Comparison of ENCODE assay signal across 24 cellular contexts in the genomic region with DNA sequence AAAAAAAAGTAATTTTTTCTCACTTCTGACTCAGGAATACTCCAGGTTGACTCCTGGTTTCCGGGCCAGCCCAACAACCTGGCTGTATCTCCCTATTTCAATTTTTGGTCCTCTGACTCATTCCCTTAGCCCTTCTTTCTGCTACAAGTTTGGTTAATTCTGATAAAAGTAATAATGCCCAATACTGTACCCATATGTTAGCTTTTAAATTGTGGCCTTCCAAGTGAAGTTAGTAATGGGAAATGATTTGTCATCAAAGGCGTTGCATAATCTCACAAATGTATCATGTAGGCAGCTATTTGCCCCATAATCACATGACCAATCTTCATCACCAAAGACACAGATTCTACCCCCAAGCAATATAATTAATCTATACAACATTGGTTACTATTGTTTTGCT. TPM values are rescaled to one million over a fixed set of nuclear protein-coding genes. Genes with fewer than 3 reads are reported as not detected.
DNase-seq lines count a peak whose midpoint lies in the region; ATAC-seq, FAIRE-seq and TF ChIP-seq lines count a peak whose summit lies in the region.
"Had no signal": no experiment of that assay in that cellular context is flagged by ENCODE, and none has a peak within 500 bp of the region (broad histone marks: within the 10 kb centered on the region; RNA-seq: fewer than 3 reads in every experiment).

No MANE protein-coding gene starts in this region.

- POLR2A ChIA-PET in OCI-LY7 (lab: Charles Lee): no interaction called here

- TF ChIP-seq POLR2A in lower leg skin (IDR thresholded peaks at IDR 0.05): no peak

- no peaks in the 10 kb centered on the region for H3K27me3 ChIP-seq in GM23248 (replicated peaks; ENCODE audit: insufficient read depth)
- H3K27me3 ChIP-seq in bronchial epithelial cell (ENCODE audit: control insufficient read depth, insufficient read depth, low read length): no peaks in the 10 kb centered on the region
- H3K27me3 ChIP-seq in keratinocyte (ENCODE audit: control insufficient read depth, extremely low read depth, insufficient read depth, low read length): no peaks in the 10 kb centered on the region

- H2AFZ ChIP-seq in GM23248 (no peak overlapping the region), keratinocyte (ENCODE audit: control insufficient read depth, low read length) (no peak overlapping the region), OCI-LY7 (ENCODE audit: low read length) (no peak overlapping the region)

- in situ Hi-C loops in GM23248 (cut with MboI): no loop called here

- H3K4me2 ChIP-seq in GM23248 (ENCODE audit: unreplicated experiment) (no peak overlapping the region), keratinocyte (ENCODE audit: control insufficient read depth, extremely low read depth, insufficient read depth, low read depth, low read length) (no peak overlapping the region), OCI-LY7 (ENCODE audit: low read length) (no peak overlapping the region)

- BruUV-seq in OCI-LY7 (replicated peaks; lab: Mats Ljungman, UMichigan): no TSS peak

- WGBS in GM23248 (ENCODE audit: low coverage in 1 of 2, low lambda C conversion rate in 2 of 2, missing lambda C conversion rate in 2 of 2), 2 experiments: 16 to 17% methylated on average over 2 of the region's 2 CpGs
- 77 to 84% methylated on average over 2 of the region's 2 CpGs for WGBS in lower leg skin, 2 donors

- intact Hi-C loops in lower leg skin (cut with DNase I; ENCODE audit: low total_unique reads) (no loop called here), OCI-LY7 (cut with micrococcal nuclease; ENCODE audit: unreplicated experiment) (no loop called here)

- H3K27ac ChIP-seq in GM23248 (no peak overlapping the region), keratinocyte (ENCODE audit: control insufficient read depth, insufficient read depth, low read length) (no peak overlapping the region), OCI-LY7 (ENCODE audit: low read depth, low read length, poor library complexity, severe bottlenecking) (no peak overlapping the region)

- peaks cover 14% of the 10 kb centered on the region for H3F3A ChIP-seq in GM23248 (ENCODE audit: insufficient read depth)

- H3K9ac ChIP-seq in GM23248 (no peak overlapping the region), keratinocyte (ENCODE audit: control insufficient read depth, extremely low read depth, insufficient read depth, low read length) (no peak overlapping the region)

- no peaks in the 10 kb centered on the region for H3K36me3 ChIP-seq in GM23248 (ENCODE audit: low read depth)
- no peaks in the 10 kb centered on the region for H3K36me3 ChIP-seq in bronchial epithelial cell (ENCODE audit: control insufficient read depth, insufficient read depth, low read length)
- no peaks in the 10 kb centered on the region for H3K36me3 ChIP-seq in keratinocyte (ENCODE audit: control insufficient read depth in 2 of 2, extremely low read depth in 1 of 2, insufficient read depth in 2 of 2, low read length in 2 of 2)
- H3K36me3 ChIP-seq in OCI-LY7 (ENCODE audit: insufficient read depth, low read length): no peaks in the 10 kb centered on the region

- DNase-seq in GM23248 (peak; percentile 85), MV-4-11 (lab: John Stamatoyannopoulos, UW) (peak; percentile 40), bronchial epithelial cell (ENCODE audit: low read depth) (peak; percentile 61), keratinocyte (ENCODE audit: low read depth, low spot score) (peak; percentile 11), lower leg skin (ENCODE audit: low spot score in 2 of 2) (no peak), OCI-LY7 (ENCODE audit: low spot score) (no peak)
- no peak for DNase-seq in effector CD4-positive, alpha-beta T cell
- DNase-seq: activated CD4-positive, alpha-beta T cell treated with anti-CD3 and anti-CD28 coated beads for 1 hour; activated naive CD4-positive, alpha-beta T cell; activated T-cell treated with anti-CD3 and anti-CD28 coated beads, Interleukin-2, amount 50 U/mL, for 24 hours; amygdala; CD8-positive, alpha-beta T cell; effector CD8-positive, alpha-beta T cell; head of caudate nucleus; left cardiac atrium; naive B cell; NCI-H1417 treated with DMSO at 0.1 percent for 48 hours; NCI-H510A treated with DMSO at 0.1 percent for 48 hours; nucleus accumbens; retina; stimulated activated CD4-positive, alpha-beta T cell treated with anti-CD3 and anti-CD28 coated beads, Interleukin-2, amount 100 ng/mL, for 48 hours; stimulated activated naive CD4-positive, alpha-beta T cell had no signal

- no peaks in the 10 kb centered on the region for H3K79me2 ChIP-seq in GM23248 (ENCODE audit: insufficient read depth)
- H3K79me2 ChIP-seq in keratinocyte (ENCODE audit: control insufficient read depth, insufficient read depth, low read length): no peaks in the 10 kb centered on the region
- H3K79me2 ChIP-seq in OCI-LY7 (ENCODE audit: insufficient read depth, low read depth, low read length): no peaks in the 10 kb centered on the region

- CTCF ChIA-PET in OCI-LY7 (lab: Charles Lee; ENCODE audit: unreplicated experiment): no interaction called here

- H3K4me3 ChIP-seq in GM23248 (no peak overlapping the region), bronchial epithelial cell (ENCODE audit: low read depth, low read length) (no peak overlapping the region), keratinocyte (ENCODE audit: control insufficient read depth in 2 of 3, extremely low read depth in 1 of 3, insufficient read depth in 2 of 3, low read depth in 1 of 3, low read length in 3 of 3) (no peak overlapping the region), lower leg skin (ENCODE audit: low read depth, poor library complexity, severe bottlenecking) (no peak overlapping the region), OCI-LY7 (ENCODE audit: low read depth, low read length, poor library complexity, severe bottlenecking) (no peak overlapping the region)

- H4K20me1 ChIP-seq in GM23248 (ENCODE audit: insufficient read depth) (no peaks in the 10 kb centered on the region), keratinocyte (ENCODE audit: control insufficient read depth, extremely low read depth, insufficient read depth, low read length) (no peaks in the 10 kb centered on the region), OCI-LY7 (ENCODE audit: insufficient read depth, low read length) (no peaks in the 10 kb centered on the region)

- dilution Hi-C loops in keratinocyte (cut with MboI; ENCODE audit: extremely low pct_ligation_motif_present, low sequenced_read_pairs): no loop called here

- TF ChIP-seq CTCF in bronchial epithelial cell (IDR thresholded peaks at IDR 0.05; ENCODE audit: insufficient read depth, low read length, severe bottlenecking) (no peak), keratinocyte (optimal IDR thresholded peaks at IDR 0.05 in 1 of 3, IDR thresholded peaks at IDR 0.05 in 1 of 3, conservative IDR thresholded peaks at IDR 0.05 in 1 of 3; ENCODE audit: extremely low read depth in 1 of 3, insufficient read depth in 2 of 3, low read length in 3 of 3) (no peak), lower leg skin (IDR thresholded peaks at IDR 0.05) (no peak), OCI-LY7 (conservative IDR thresholded peaks at IDR 0.05; ENCODE audit: low read length) (no peak)

- no peaks in the 10 kb centered on the region for H3K9me3 ChIP-seq in GM23248 (ENCODE audit: low read depth)
- H3K9me3 ChIP-seq in keratinocyte (ENCODE audit: control insufficient read depth, low read depth, low read length): no peaks in the 10 kb centered on the region
- H3K9me3 ChIP-seq in OCI-LY7 (ENCODE audit: low read length): no peaks in the 10 kb centered on the region

- H3K9me1 ChIP-seq in keratinocyte (ENCODE audit: control insufficient read depth, extremely low read depth, insufficient read depth, low read length): no peaks in the 10 kb centered on the region

- no peaks in the 10 kb centered on the region for H3K9me2 ChIP-seq in GM23248 (ENCODE audit: insufficient read depth)
- H3K9me2 ChIP-seq in OCI-LY7 (ENCODE audit: insufficient read depth, low read length): no peaks in the 10 kb centered on the region

- no peak for FAIRE-seq in bronchial epithelial cell (lab: Jason Lieb, UNC)
- no peak for FAIRE-seq in keratinocyte (lab: Jason Lieb, UNC)

- H3K4me1 ChIP-seq in GM23248 (ENCODE audit: insufficient read depth) (peaks cover 11% of the 10 kb centered on the region; the same call in 1 of the 2 replicates), keratinocyte (ENCODE audit: control insufficient read depth, extremely low read depth, insufficient read depth, low read length) (no peaks in the 10 kb centered on the region), OCI-LY7 (ENCODE audit: insufficient read depth, low read length, poor library complexity, severe bottlenecking) (no peaks in the 10 kb centered on the region)

- no peak for ATAC-seq in HG03025 (IDR thresholded peaks at IDR 0.05; ENCODE audit: low FRiP score, unreplicated experiment)
- ATAC-seq: CD8-positive, alpha-beta T cell; esophagus mucosa; left cardiac atrium had no signal

RNA-seq across cellular contexts. Expression of a gene that starts 31.1 kb away (rescaled TPM):
- 18.5 and 18.6 TPM in 2 replicates for total RNA-seq in GM23248 (2014; rRNA removed; shearing (Covaris generic))
- 13.8 and 15.1 TPM in 2 replicates for polyA plus RNA-seq in GM23248 (2016; fragmentation: Nextera tagmentation; extraction: Ambion mirVana)
- total RNA-seq in bronchial epithelial cell: under 0.01 TPM in 1 of 2 replicates, not detected in the other
- polyA plus RNA-seq in keratinocyte: 1.1 to 2.2 TPM (median 1.1 TPM) in 3 replicates
- 1.4 TPM for polyA plus RNA-seq in keratinocyte (2011; ENCODE audit: low read depth)
- 0.44 and 0.68 TPM in 2 replicates for polyA plus RNA-seq in keratinocyte (2011; cell fraction: cytosol; rRNA removed)
- polyA plus RNA-seq in keratinocyte (2011; cell fraction: nucleus; rRNA removed): 1.3 and 1.9 TPM in 2 replicates
- 0.21 and 0.88 TPM in 2 replicates for polyA plus RNA-seq in keratinocyte (2012; ENCODE audit: low replicate concordance)
- 3.0 to 6.3 TPM (median 4.7 TPM) in 3 replicates for polyA minus RNA-seq in keratinocyte
- polyA minus RNA-seq in keratinocyte (2011; cell fraction: cytosol; rRNA and poly(A)+ RNA removed): 0.96 TPM
- polyA minus RNA-seq in keratinocyte (2011; cell fraction: nucleus; rRNA and poly(A)+ RNA removed): 1.6 and 5.6 TPM in 2 replicates
- 1 to 10 TPM; 1.7 to 8.5 (median 3.7) TPM for total RNA-seq in lower leg skin
- not detected in 2 replicates for total RNA-seq in OCI-LY7 (2014; rRNA removed; shearing (Covaris generic))
- not detected in 2 replicates for total RNA-seq in OCI-LY7 (2022)

Comparison
In these comparisons a context has a peak if more than half of its experiments do, and no peak if none do; other contexts are left out.
1. DNase-seq: peak in GM23248 (single experiment), MV-4-11 (single experiment), bronchial epithelial cell (single experiment) and keratinocyte (single experiment); none in lower leg skin (0 of 2), OCI-LY7 (single experiment) and effector CD4-positive, alpha-beta T cell (single experiment).